ENCODE assay signal across 8 cellular contexts in the genomic region with DNA sequence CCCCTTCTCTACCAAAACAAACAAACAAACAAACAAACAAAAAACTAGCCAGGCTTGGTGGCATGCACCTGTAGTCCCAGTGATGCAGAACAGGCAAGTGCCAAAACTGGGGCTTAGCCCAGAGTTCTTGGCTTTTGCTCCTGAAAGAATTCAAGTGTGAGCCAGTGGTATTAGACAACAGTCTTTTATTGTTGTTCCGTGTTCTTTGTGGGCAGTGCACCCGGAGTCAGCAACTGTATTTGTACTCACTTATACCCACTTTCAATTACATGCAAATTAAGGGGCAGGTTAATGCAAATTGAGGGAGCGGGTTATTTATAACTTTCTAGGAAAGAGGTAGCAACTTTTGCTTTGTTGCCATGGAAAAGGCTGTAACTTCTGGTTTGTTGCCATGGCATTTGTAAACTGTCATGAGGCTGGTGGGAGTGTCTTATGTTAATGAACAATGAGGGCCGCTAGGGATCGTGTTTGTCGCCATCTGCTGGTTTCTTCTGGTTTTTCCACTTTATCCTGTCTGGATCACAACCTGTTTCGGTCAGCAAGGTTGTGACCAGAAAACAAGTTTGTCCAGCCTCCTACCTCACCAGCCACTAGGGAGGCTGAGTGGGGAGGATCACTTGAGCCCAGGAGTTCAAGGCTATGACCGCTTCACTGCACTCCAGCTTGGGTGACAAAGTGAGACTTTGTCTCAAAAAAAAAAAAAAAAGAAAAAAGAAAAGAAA.
DNase-seq lines count a peak whose midpoint lies in the region; ATAC-seq and TF ChIP-seq lines count a peak whose summit lies in the region.

No MANE protein-coding gene starts in this region.

- no peaks in the 10 kb centered on the region for H3K9me3 Mint-ChIP-seq in activated CD4-positive, alpha-beta T cell treated with anti-CD3 and anti-CD28 coated beads, Interleukin-2, amount 10 ng/mL, durations not matched to agents 24 days and 14 days

- H3K27ac Mint-ChIP-seq in activated CD4-positive, alpha-beta T cell treated with anti-CD3 and anti-CD28 coated beads, Interleukin-2, amount 10 ng/mL, durations not matched to agents 24 days and 14 days = no peak overlapping the region

- intact Hi-C loops in activated CD4-positive, alpha-beta T cell treated with anti-CD3 and anti-CD28 coated beads, Interleukin-2, amount 10 ng/mL, durations not matched to agents 24 days and 14 days (cut with micrococcal nuclease) = no loop called here

- H3K4me1 Mint-ChIP-seq in activated CD4-positive, alpha-beta T cell treated with anti-CD3 and anti-CD28 coated beads, Interleukin-2, amount 10 ng/mL, durations not matched to agents 24 days and 14 days = no peaks in the 10 kb centered on the region

- DNase-seq in AG10803 (ENCODE audit: low read depth) (peak; percentile 78), NCI-H2227 (lab: John Stamatoyannopoulos, UW; ENCODE audit: unreplicated experiment) (peak; percentile 60), fibroblast of the conjunctiva (ENCODE audit: low read depth) (peak; percentile 67), retina (peak; percentile 22), NCI-H128 (lab: John Stamatoyannopoulos, UW; ENCODE audit: unreplicated experiment) (no peak)
- peak; percentile 78 for DNase-seq in activated CD4-positive, alpha-beta T cell treated with anti-CD3 and anti-CD28 coated beads, Interleukin-2, amount 10 ng/mL, durations not matched to agents 24 days and 14 days

- no peak overlapping the region for H3K4me3 ChIP-seq in AG10803 (ENCODE audit: low read length)

- H3K4me3 Mint-ChIP-seq in activated CD4-positive, alpha-beta T cell treated with anti-CD3 and anti-CD28 coated beads, Interleukin-2, amount 10 ng/mL, durations not matched to agents 24 days and 14 days = no peak overlapping the region

- peak; percentile 89 for ATAC-seq in HG02759 (IDR thresholded peaks at IDR 0.05; ENCODE audit: unreplicated experiment)

- no peaks in the 10 kb centered on the region for H3K27me3 Mint-ChIP-seq in activated CD4-positive, alpha-beta T cell treated with anti-CD3 and anti-CD28 coated beads, Interleukin-2, amount 10 ng/mL, durations not matched to agents 24 days and 14 days

- TF ChIP-seq CTCF in AG10803 (conservative IDR thresholded peaks at IDR 0.05; ENCODE audit: low read length) (peak; percentile 66), GM12873 (IDR thresholded peaks at IDR 0.05; ENCODE audit: insufficient read depth, low read depth, low read length, missing control alignments) (peak; percentile 73)

- H3K36me3 Mint-ChIP-seq in activated CD4-positive, alpha-beta T cell treated with anti-CD3 and anti-CD28 coated beads, Interleukin-2, amount 10 ng/mL, durations not matched to agents 24 days and 14 days (ENCODE audit: low read depth) = no peaks in the 10 kb centered on the region
